ENCODE assay signal across 33 cellular contexts in the genomic region with DNA sequence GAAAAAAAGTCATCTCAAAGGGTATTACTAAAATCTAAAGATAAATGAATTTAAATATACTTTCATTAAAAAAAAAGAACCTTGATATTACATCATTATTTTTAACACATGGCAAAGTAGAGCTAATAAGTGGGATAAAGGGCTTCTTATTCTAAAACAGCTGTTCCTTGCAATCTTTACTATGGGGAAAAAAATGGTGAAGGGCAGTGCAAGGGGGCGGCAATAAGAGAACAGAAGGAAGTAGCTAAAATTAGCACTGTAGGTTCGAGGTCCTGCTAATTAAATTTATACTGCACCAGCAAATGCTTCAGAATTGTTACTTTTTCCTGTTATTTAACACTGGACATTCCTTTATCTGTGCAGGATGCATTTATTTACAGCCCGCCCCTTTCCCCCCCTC.
"Had no signal": no experiment of that assay in that cellular context is flagged by ENCODE, and none has a peak within 500 bp of the region (broad histone marks: within the 10 kb centered on the region; RNA-seq: fewer than 3 reads in every experiment).

No MANE protein-coding gene starts in this region.

- ATAC-seq: activated CD8-positive, alpha-beta T cell treated with anti-CD3 and anti-CD28 coated beads for 36 hours; activated naive CD4-positive, alpha-beta T cell treated with anti-CD3 and anti-CD28 coated beads, Interleukin-2, amount 50 U/mL, for 72 hours; activated T-cell treated with anti-CD3 and anti-CD28 coated beads, Interleukin-2, amount 50 U/mL, for 4 hours; activated T-cell treated with anti-CD3 and anti-CD28 coated beads, Interleukin-2, amount 50 U/mL, for 72 hours; activated T-helper 17 cell treated with anti-CD3 and anti-CD28 coated beads, Interleukin-2, amount 50 U/mL, for 72 hours; body of pancreas had no signal

- H3K4me1 Mint-ChIP-seq: activated B cell treated with CpG ODN at 0.5 μM for 24 hours; activated CD4-positive, alpha-beta T cell treated with anti-CD3 and anti-CD28 coated beads, Interleukin-2, amount 10 ng/mL, durations not matched to agents 24 days and 14 days; activated naive CD8-positive, alpha-beta T cell treated with anti-CD3 and anti-CD28 coated beads for 36 hours; activated T-helper 17 cell treated with anti-CD3 and anti-CD28 coated beads, Interleukin-2, amount 50 U/mL, for 72 hours had no signal

- H3K27ac ChIP-seq: adrenal gland, body of pancreas, brain microvascular endothelial cell, breast epithelium, VCaP had no signal

- H3K27ac Mint-ChIP-seq: activated B cell treated with CpG ODN at 0.5 μM for 24 hours; activated CD4-positive, alpha-beta memory T cell treated with anti-CD3 and anti-CD28 coated beads for 36 hours; activated CD4-positive, alpha-beta T cell treated with anti-CD3 and anti-CD28 coated beads, Interleukin-2, amount 10 ng/mL, durations not matched to agents 24 days and 14 days; activated CD8-positive, alpha-beta T cell treated with anti-CD3 and anti-CD28 coated beads for 36 hours; activated naive CD4-positive, alpha-beta T cell treated with anti-CD3 and anti-CD28 coated beads for 36 hours; activated naive CD4-positive, alpha-beta T cell treated with anti-CD3 and anti-CD28 coated beads, Interleukin-2, amount 50 U/mL, for 72 hours; activated naive CD8-positive, alpha-beta T cell treated with anti-CD3 and anti-CD28 coated beads for 36 hours; activated T-cell treated with anti-CD3 and anti-CD28 coated beads, Interleukin-2, amount 50 U/mL, for 72 hours; activated T-helper 1 cell treated with anti-CD3 and anti-CD28 coated beads, Interleukin-12 subunit alpha, Interleukin-12 subunit beta, Interleukin-2, Interleukin-4 antibody, amounts not matched to agents 30 ng/mL and 10 ng/mL and 1 ng/mL, durations not matched to agents 14 hours and 24 hours and 36 hours; activated T-helper 17 cell treated with anti-CD3 and anti-CD28 coated beads, Interleukin-2, amount 50 U/mL, for 72 hours; T-helper 2 cell treated with Interferon-gamma antibody and Interleukin-4, amounts not matched to agents 5 μg/mL and 100 μg/mL, for 36 hours had no signal

- H3K36me3 ChIP-seq: adrenal gland, brain microvascular endothelial cell, breast epithelium had no signal

- H3K27me3 Mint-ChIP-seq: activated CD8-positive, alpha-beta T cell treated with anti-CD3 and anti-CD28 coated beads for 36 hours had no signal

- H3K4me1 ChIP-seq: adrenal gland, body of pancreas, breast epithelium had no signal

- H3K9me3 Mint-ChIP-seq: activated B cell treated with CpG ODN at 0.5 μM for 24 hours; activated CD4-positive, alpha-beta memory T cell treated with anti-CD3 and anti-CD28 coated beads for 36 hours; activated CD4-positive, alpha-beta T cell treated with anti-CD3 and anti-CD28 coated beads, Interleukin-2, amount 10 ng/mL, durations not matched to agents 24 days and 14 days; activated CD8-positive, alpha-beta T cell treated with anti-CD3 and anti-CD28 coated beads for 36 hours; activated naive CD4-positive, alpha-beta T cell treated with anti-CD3 and anti-CD28 coated beads for 36 hours; activated naive CD4-positive, alpha-beta T cell treated with anti-CD3 and anti-CD28 coated beads, Interleukin-2, amount 50 U/mL, for 72 hours; activated naive CD8-positive, alpha-beta T cell treated with anti-CD3 and anti-CD28 coated beads for 36 hours; activated T-cell treated with anti-CD3 and anti-CD28 coated beads, Interleukin-2, amount 50 U/mL, for 4 hours; activated T-cell treated with anti-CD3 and anti-CD28 coated beads, Interleukin-2, amount 50 U/mL, for 72 hours; activated T-helper 1 cell treated with anti-CD3 and anti-CD28 coated beads, Interleukin-12 subunit alpha, Interleukin-12 subunit beta, Interleukin-2, Interleukin-4 antibody, amounts not matched to agents 30 ng/mL and 10 ng/mL and 1 ng/mL, durations not matched to agents 14 hours and 24 hours and 36 hours; activated T-helper 17 cell treated with anti-CD3 and anti-CD28 coated beads, Interleukin-2, amount 50 U/mL, for 72 hours; T-helper 2 cell treated with Interferon-gamma antibody and Interleukin-4, amounts not matched to agents 5 μg/mL and 100 μg/mL, for 36 hours had no signal

- DNase-seq: activated B cell treated with CpG ODN at 0.5 μM for 24 hours; activated CD4-positive, alpha-beta memory T cell treated with anti-CD3 and anti-CD28 coated beads for 36 hours; activated CD4-positive, alpha-beta T cell treated with anti-CD3 and anti-CD28 coated beads for 4 hours; activated CD4-positive, alpha-beta T cell treated with anti-CD3 and anti-CD28 coated beads, Interleukin-2, amount 10 ng/mL, durations not matched to agents 24 days and 14 days; activated CD4-positive, alpha-beta T cell treated with anti-CD3 and anti-CD28 coated beads, Interleukin-2, amount 50 U/mL, for 1 hour; activated CD4-positive, alpha-beta T cell treated with anti-CD3 and anti-CD28 coated beads, Interleukin-2, amount 50 U/mL, for 4 hours; activated CD4-positive, CD25-positive, alpha-beta regulatory T cell treated with anti-CD3 and anti-CD28 coated beads, Interleukin-2, amount 50 U/mL, for 72 hours; activated CD8-positive, alpha-beta memory T cell treated with anti-CD3 and anti-CD28 coated beads, Interleukin-2, amount 50 U/mL, for 4 hours; activated CD8-positive, alpha-beta T cell treated with anti-CD3 and anti-CD28 coated beads for 36 hours; activated effector memory CD4-positive, alpha-beta T cell treated with anti-CD3 and anti-CD28 coated beads, Interleukin-2, amount 50 U/mL, for 16 hours; activated gamma-delta T cell treated with Interleukin-2 at 50 U/mL for 16 hours; activated naive CD4-positive, alpha-beta T cell; activated naive CD4-positive, alpha-beta T cell treated with anti-CD3 and anti-CD28 coated beads for 36 hours; activated naive CD4-positive, alpha-beta T cell treated with anti-CD3 and anti-CD28 coated beads, Interleukin-2, amount 50 U/mL, for 16 hours; activated naive CD8-positive, alpha-beta T cell treated with anti-CD3 and anti-CD28 coated beads for 36 hours; activated T-cell treated with anti-CD3 and anti-CD28 coated beads for 4 hours; activated T-cell treated with anti-CD3 and anti-CD28 coated beads, Interleukin-2, amount 50 U/mL, for 1 hour; activated T-cell treated with anti-CD3 and anti-CD28 coated beads, Interleukin-2, amount 50 U/mL, for 4 hours; activated T-cell treated with anti-CD3 and anti-CD28 coated beads, Interleukin-2, amount 50 U/mL, for 72 hours; adrenal gland; amniotic stem cell; aorta; body of pancreas; brain microvascular endothelial cell; central memory CD4-positive, alpha-beta T cell; T-helper 2 cell; T-helper 9 cell had no signal

- H3K9me3 ChIP-seq: adrenal gland, body of pancreas, breast epithelium had no signal

- H3K27me3 ChIP-seq: adrenal gland, body of pancreas, brain microvascular endothelial cell, breast epithelium had no signal

- H3K4me3 Mint-ChIP-seq: activated B cell treated with CpG ODN at 0.5 μM for 24 hours; activated CD4-positive, alpha-beta memory T cell treated with anti-CD3 and anti-CD28 coated beads for 36 hours; activated CD4-positive, alpha-beta T cell treated with anti-CD3 and anti-CD28 coated beads, Interleukin-2, amount 10 ng/mL, durations not matched to agents 24 days and 14 days; activated CD8-positive, alpha-beta T cell treated with anti-CD3 and anti-CD28 coated beads for 36 hours; activated naive CD4-positive, alpha-beta T cell treated with anti-CD3 and anti-CD28 coated beads for 36 hours; activated naive CD8-positive, alpha-beta T cell treated with anti-CD3 and anti-CD28 coated beads for 36 hours; activated T-cell treated with anti-CD3 and anti-CD28 coated beads, Interleukin-2, amount 50 U/mL, for 4 hours; activated T-cell treated with anti-CD3 and anti-CD28 coated beads, Interleukin-2, amount 50 U/mL, for 72 hours; activated T-helper 1 cell treated with anti-CD3 and anti-CD28 coated beads, Interleukin-12 subunit alpha, Interleukin-12 subunit beta, Interleukin-2, Interleukin-4 antibody, amounts not matched to agents 30 ng/mL and 10 ng/mL and 1 ng/mL, durations not matched to agents 14 hours and 24 hours and 36 hours; activated T-helper 17 cell treated with anti-CD3 and anti-CD28 coated beads, Interleukin-2, amount 50 U/mL, for 72 hours; T-helper 2 cell treated with Interferon-gamma antibody and Interleukin-4, amounts not matched to agents 5 μg/mL and 100 μg/mL, for 36 hours had no signal

- H3K4me3 ChIP-seq: adrenal gland, body of pancreas, breast epithelium had no signal

- H3K36me3 Mint-ChIP-seq: activated CD4-positive, alpha-beta memory T cell treated with anti-CD3 and anti-CD28 coated beads for 36 hours; activated naive CD4-positive, alpha-beta T cell treated with anti-CD3 and anti-CD28 coated beads, Interleukin-2, amount 50 U/mL, for 72 hours; activated naive CD8-positive, alpha-beta T cell treated with anti-CD3 and anti-CD28 coated beads for 36 hours had no signal
